Comparison of ENCODE assay signal across 1 cellular context in the genomic region with DNA sequence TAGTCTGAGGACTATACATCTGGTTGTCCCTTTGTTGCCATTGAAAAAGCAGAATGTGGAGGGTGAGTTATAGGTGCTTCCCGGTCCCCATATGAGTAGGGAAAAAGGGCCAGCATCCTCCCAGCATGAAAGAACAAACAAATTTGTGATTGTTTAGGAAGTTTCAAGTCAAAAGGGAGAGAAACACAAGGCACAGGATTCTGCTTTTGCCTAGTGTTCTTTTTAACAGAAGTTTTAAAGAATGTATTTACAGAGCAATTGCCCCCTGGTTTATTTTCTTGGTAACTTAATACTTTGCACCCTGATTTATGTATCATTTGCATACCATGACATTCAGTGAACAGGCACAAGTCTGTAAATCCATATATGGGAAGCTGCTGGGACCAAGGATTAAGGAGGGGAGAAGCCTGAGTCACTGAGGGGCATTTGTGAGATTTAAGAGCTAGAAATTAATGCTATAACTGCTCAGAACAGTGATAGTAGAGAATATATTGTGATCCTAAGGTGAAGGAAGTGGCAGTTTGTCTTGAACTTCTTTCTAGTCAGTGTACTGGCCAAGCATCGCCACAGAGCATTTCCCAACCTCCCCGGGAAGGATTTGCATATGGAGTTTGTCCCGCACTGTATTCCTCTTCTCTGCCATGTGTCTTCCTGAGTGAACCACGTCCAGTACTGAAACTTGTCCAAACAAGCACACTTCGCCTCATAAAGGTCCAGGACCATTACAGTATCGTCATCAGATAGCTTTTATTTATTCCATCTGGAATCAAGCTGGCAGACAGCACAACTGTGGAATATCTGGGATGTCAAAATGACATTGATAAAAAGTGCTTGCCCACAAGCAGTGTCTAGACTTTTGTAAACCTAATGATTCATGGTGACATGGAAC.
TF ChIP-seq lines count a peak whose summit lies in the region.

No MANE protein-coding gene starts in this region.

TF ChIP-seq in WTC11, 78 proteins besides CTCF, POLR2A, EP300 and RAD21:
- no peak for TF ChIP-seq NFATC4 (CRISPR knock-in tag; IDR thresholded peaks at IDR 0.05)
- no peak for TF ChIP-seq ZNF671 (CRISPR knock-in tag; IDR thresholded peaks at IDR 0.05)
- TF ChIP-seq, protein P1, sequence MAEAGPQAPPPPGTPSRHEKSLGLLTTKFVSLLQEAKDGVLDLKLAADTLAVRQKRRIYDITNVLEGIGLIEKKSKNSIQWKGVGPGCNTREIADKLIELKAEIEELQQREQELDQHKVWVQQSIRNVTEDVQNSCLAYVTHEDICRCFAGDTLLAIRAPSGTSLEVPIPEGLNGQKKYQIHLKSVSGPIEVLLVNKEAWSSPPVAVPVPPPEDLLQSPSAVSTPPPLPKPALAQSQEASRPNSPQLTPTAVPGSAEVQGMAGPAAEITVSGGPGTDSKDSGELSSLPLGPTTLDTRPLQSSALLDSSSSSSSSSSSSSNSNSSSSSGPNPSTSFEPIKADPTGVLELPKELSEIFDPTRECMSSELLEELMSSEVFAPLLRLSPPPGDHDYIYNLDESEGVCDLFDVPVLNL (CRISPR knock-in tag; IDR thresholded peaks at IDR 0.05; ENCODE audit: borderline replicate concordance, low read depth): no peak
- TF ChIP-seq NR3C1 (CRISPR knock-in tag; conservative IDR thresholded peaks at IDR 0.05; ENCODE audit: low read depth): no peak
- TF ChIP-seq FOXK1 (CRISPR knock-in tag; IDR thresholded peaks at IDR 0.05): no peak
- TF ChIP-seq NR2C2 (CRISPR knock-in tag; IDR thresholded peaks at IDR 0.05): no peak
- TF ChIP-seq, protein P2, sequence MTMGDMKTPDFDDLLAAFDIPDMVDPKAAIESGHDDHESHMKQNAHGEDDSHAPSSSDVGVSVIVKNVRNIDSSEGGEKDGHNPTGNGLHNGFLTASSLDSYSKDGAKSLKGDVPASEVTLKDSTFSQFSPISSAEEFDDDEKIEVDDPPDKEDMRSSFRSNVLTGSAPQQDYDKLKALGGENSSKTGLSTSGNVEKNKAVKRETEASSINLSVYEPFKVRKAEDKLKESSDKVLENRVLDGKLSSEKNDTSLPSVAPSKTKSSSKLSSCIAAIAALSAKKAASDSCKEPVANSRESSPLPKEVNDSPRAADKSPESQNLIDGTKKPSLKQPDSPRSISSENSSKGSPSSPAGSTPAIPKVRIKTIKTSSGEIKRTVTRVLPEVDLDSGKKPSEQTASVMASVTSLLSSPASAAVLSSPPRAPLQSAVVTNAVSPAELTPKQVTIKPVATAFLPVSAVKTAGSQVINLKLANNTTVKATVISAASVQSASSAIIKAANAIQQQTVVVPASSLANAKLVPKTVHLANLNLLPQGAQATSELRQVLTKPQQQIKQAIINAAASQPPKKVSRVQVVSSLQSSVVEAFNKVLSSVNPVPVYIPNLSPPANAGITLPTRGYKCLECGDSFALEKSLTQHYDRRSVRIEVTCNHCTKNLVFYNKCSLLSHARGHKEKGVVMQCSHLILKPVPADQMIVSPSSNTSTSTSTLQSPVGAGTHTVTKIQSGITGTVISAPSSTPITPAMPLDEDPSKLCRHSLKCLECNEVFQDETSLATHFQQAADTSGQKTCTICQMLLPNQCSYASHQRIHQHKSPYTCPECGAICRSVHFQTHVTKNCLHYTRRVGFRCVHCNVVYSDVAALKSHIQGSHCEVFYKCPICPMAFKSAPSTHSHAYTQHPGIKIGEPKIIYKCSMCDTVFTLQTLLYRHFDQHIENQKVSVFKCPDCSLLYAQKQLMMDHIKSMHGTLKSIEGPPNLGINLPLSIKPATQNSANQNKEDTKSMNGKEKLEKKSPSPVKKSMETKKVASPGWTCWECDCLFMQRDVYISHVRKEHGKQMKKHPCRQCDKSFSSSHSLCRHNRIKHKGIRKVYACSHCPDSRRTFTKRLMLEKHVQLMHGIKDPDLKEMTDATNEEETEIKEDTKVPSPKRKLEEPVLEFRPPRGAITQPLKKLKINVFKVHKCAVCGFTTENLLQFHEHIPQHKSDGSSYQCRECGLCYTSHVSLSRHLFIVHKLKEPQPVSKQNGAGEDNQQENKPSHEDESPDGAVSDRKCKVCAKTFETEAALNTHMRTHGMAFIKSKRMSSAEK (CRISPR knock-in tag; IDR thresholded peaks at IDR 0.05; ENCODE audit: borderline replicate concordance): no peak
- TF ChIP-seq, protein P3, sequence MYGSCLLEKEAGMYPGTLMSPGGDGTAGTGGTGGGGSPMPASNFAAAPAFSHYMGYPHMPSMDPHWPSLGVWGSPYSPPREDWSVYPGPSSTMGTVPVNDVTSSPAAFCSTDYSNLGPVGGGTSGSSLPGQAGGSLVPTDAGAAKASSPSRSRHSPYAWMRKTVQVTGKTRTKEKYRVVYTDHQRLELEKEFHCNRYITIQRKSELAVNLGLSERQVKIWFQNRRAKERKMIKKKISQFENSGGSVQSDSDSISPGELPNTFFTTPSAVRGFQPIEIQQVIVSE (CRISPR knock-in tag; IDR thresholded peaks at IDR 0.05; ENCODE audit: borderline replicate concordance): no peak
- TF ChIP-seq JAZF1 (CRISPR knock-in tag; IDR thresholded peaks at IDR 0.05): no peak
- TF ChIP-seq, protein P4, sequence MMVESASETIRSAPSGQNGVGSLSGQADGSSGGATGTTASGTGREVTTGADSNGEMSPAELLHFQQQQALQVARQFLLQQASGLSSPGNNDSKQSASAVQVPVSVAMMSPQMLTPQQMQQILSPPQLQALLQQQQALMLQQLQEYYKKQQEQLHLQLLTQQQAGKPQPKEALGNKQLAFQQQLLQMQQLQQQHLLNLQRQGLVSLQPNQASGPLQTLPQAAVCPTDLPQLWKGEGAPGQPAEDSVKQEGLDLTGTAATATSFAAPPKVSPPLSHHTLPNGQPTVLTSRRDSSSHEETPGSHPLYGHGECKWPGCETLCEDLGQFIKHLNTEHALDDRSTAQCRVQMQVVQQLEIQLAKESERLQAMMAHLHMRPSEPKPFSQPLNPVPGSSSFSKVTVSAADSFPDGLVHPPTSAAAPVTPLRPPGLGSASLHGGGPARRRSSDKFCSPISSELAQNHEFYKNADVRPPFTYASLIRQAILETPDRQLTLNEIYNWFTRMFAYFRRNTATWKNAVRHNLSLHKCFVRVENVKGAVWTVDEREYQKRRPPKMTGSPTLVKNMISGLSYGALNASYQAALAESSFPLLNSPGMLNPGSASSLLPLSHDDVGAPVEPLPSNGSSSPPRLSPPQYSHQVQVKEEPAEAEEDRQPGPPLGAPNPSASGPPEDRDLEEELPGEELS (CRISPR knock-in tag; IDR thresholded peaks at IDR 0.05): no peak
- TF ChIP-seq, protein P5, sequence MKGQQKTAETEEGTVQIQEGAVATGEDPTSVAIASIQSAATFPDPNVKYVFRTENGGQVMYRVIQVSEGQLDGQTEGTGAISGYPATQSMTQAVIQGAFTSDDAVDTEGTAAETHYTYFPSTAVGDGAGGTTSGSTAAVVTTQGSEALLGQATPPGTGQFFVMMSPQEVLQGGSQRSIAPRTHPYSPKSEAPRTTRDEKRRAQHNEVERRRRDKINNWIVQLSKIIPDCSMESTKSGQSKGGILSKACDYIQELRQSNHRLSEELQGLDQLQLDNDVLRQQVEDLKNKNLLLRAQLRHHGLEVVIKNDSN (CRISPR knock-in tag; IDR thresholded peaks at IDR 0.05): no peak
- TF ChIP-seq, protein P6, sequence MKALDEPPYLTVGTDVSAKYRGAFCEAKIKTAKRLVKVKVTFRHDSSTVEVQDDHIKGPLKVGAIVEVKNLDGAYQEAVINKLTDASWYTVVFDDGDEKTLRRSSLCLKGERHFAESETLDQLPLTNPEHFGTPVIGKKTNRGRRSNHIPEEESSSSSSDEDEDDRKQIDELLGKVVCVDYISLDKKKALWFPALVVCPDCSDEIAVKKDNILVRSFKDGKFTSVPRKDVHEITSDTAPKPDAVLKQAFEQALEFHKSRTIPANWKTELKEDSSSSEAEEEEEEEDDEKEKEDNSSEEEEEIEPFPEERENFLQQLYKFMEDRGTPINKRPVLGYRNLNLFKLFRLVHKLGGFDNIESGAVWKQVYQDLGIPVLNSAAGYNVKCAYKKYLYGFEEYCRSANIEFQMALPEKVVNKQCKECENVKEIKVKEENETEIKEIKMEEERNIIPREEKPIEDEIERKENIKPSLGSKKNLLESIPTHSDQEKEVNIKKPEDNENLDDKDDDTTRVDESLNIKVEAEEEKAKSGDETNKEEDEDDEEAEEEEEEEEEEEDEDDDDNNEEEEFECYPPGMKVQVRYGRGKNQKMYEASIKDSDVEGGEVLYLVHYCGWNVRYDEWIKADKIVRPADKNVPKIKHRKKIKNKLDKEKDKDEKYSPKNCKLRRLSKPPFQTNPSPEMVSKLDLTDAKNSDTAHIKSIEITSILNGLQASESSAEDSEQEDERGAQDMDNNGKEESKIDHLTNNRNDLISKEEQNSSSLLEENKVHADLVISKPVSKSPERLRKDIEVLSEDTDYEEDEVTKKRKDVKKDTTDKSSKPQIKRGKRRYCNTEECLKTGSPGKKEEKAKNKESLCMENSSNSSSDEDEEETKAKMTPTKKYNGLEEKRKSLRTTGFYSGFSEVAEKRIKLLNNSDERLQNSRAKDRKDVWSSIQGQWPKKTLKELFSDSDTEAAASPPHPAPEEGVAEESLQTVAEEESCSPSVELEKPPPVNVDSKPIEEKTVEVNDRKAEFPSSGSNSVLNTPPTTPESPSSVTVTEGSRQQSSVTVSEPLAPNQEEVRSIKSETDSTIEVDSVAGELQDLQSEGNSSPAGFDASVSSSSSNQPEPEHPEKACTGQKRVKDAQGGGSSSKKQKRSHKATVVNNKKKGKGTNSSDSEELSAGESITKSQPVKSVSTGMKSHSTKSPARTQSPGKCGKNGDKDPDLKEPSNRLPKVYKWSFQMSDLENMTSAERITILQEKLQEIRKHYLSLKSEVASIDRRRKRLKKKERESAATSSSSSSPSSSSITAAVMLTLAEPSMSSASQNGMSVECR (CRISPR knock-in tag; IDR thresholded peaks at IDR 0.05; ENCODE audit: borderline replicate concordance): no peak
- no peak for TF ChIP-seq ETV6 (CRISPR knock-in tag; IDR thresholded peaks at IDR 0.05)
- TF ChIP-seq HMGA2 (CRISPR knock-in tag; IDR thresholded peaks at IDR 0.05): no peak
- TF ChIP-seq GRHL2 (CRISPR knock-in tag; IDR thresholded peaks at IDR 0.05; ENCODE audit: insufficient replicate concordance, severe bottlenecking): no peak
